Comparison of ENCODE assay signal across 11 cellular contexts in genomic region chr10:60446855-60447254, GRCh38. TPM values are rescaled to one million over a fixed set of nuclear protein-coding genes. Genes with fewer than 3 reads are reported as not detected.
DNase-seq lines count a peak whose midpoint lies in the region; ATAC-seq, FAIRE-seq and TF ChIP-seq lines count a peak whose summit lies in the region.
"Had no signal": no experiment of that assay in that cellular context is flagged by ENCODE, and none has a peak within 500 bp of the region (broad histone marks: within the 10 kb centered on the region; RNA-seq: fewer than 3 reads in every experiment).

No MANE protein-coding gene starts in this region.

- H3K79me2 ChIP-seq in mesendoderm (ENCODE audit: control insufficient read depth, insufficient read depth, low read length) = no peaks in the 10 kb centered on the region

- H4K5ac ChIP-seq in mesendoderm (ENCODE audit: low read length) = no peak overlapping the region

- H3K27ac Mint-ChIP-seq in CD4-positive, alpha-beta T cell = peak overlapping the region; percentile 26
- no peak overlapping the region for H3K27ac Mint-ChIP-seq in progenitor cell of endocrine pancreas
- H3K27ac Mint-ChIP-seq: activated naive CD4-positive, alpha-beta T cell treated with anti-CD3 and anti-CD28 coated beads for 36 hours; nephron progenitor cell had no signal

- H3K4me3 ChIP-seq in mesendoderm (ENCODE audit: low read length) (no peak overlapping the region), kidney (ENCODE audit: low read length in 2 of 2) (no peak overlapping the region)
- H3K4me3 ChIP-seq: esophagus squamous epithelium had no signal

- peaks cover 8% of the 10 kb centered on the region for H3K4me1 ChIP-seq in mesendoderm (ENCODE audit: control insufficient read depth, low read depth, low read length)
- H3K4me1 ChIP-seq in kidney (ENCODE audit: control insufficient read depth in 1 of 2, insufficient read depth in 1 of 2, low read depth in 1 of 2, low read length in 2 of 2) = peaks cover 3 to 21% of the 10 kb centered on the region in 2 donors

- no peak overlapping the region for H2BK120ac ChIP-seq in mesendoderm (ENCODE audit: low read depth, low read length)

- no CpG with 5 or more reads among the region's 3 CpGs for WGBS in mesendoderm (ENCODE audit: extremely low coverage, insufficient coverage, low lambda C conversion rate)

- no peak overlapping the region for H3K4me2 ChIP-seq in mesendoderm (ENCODE audit: low read length)

- peaks cover 23% of the 10 kb centered on the region for H3K4me1 Mint-ChIP-seq in CD4-positive, alpha-beta T cell (ENCODE audit: low read depth)
- H3K4me1 Mint-ChIP-seq in progenitor cell of endocrine pancreas (ENCODE audit: low read depth) = peaks cover 10% of the 10 kb centered on the region

- no peaks in the 10 kb centered on the region for H3K27me3 ChIP-seq in CD4-positive, alpha-beta T cell (ENCODE audit: control insufficient read depth, insufficient read depth, low read length)
- H3K27me3 ChIP-seq in mesendoderm (ENCODE audit: insufficient read depth, low read length, poor library complexity) = no peaks in the 10 kb centered on the region
- H3K27me3 ChIP-seq: esophagus squamous epithelium had no signal

- POLR2A ChIA-PET in CD4-positive, alpha-beta T cell (lab: Charles Lee) = no interaction called here

- no peaks in the 10 kb centered on the region for H3K36me3 ChIP-seq in mesendoderm (ENCODE audit: control insufficient read depth, insufficient read depth, low read length)
- no peaks in the 10 kb centered on the region for H3K36me3 ChIP-seq in kidney (ENCODE audit: control insufficient read depth in 1 of 2, insufficient read depth in 2 of 2, low read length in 2 of 2)
- H3K36me3 ChIP-seq: esophagus squamous epithelium had no signal

- CTCF ChIA-PET in CD4-positive, alpha-beta T cell (lab: Charles Lee) = no interaction called here

- peak; percentile 72 for ATAC-seq in CD4-positive, alpha-beta T cell (ENCODE audit: poor library complexity)

- H2BK15ac ChIP-seq in mesendoderm (replicated peaks; ENCODE audit: low read depth) = no peak overlapping the region

- no peaks in the 10 kb centered on the region for H3K27me3 Mint-ChIP-seq in CD4-positive, alpha-beta T cell
- H3K27me3 Mint-ChIP-seq in progenitor cell of endocrine pancreas = no peaks in the 10 kb centered on the region

- H3K27ac ChIP-seq in CD4-positive, alpha-beta T cell (ENCODE audit: low read depth, low read length) = no peak overlapping the region
- H3K27ac ChIP-seq in mesendoderm (ENCODE audit: low read depth, low read length) (no peak overlapping the region), kidney (ENCODE audit: low read depth in 2 of 2, low read length in 2 of 2) (peak overlapping the region in 1 of 2 donors; percentile 15)

- H3K4ac ChIP-seq in mesendoderm (ENCODE audit: low read depth, low read length) = no peak overlapping the region

- DNase-seq in CD4-positive, alpha-beta T cell = no peak
- DNase-seq in astrocyte of the hippocampus (ENCODE audit: low read depth, low spot score) = peak; percentile 30
- DNase-seq in mesendoderm = peak; percentile 75
- no peak for DNase-seq in HK-2 (ENCODE audit: unreplicated experiment)
- no peak for DNase-seq in stimulated activated CD4-positive, alpha-beta T cell treated with anti-CD3 and anti-CD28 coated beads, Interleukin-2, amount 100 ng/mL, for 48 hours
- no peak for DNase-seq in progenitor cell of endocrine pancreas (ENCODE audit: low spot score, unreplicated experiment)
- DNase-seq in kidney = no peak
- DNase-seq: activated naive CD4-positive, alpha-beta T cell treated with anti-CD3 and anti-CD28 coated beads for 36 hours; esophagus squamous epithelium; nephron progenitor cell had no signal

- no peaks in the 10 kb centered on the region for H3K9me3 Mint-ChIP-seq in CD4-positive, alpha-beta T cell
- no peaks in the 10 kb centered on the region for H3K9me3 Mint-ChIP-seq in progenitor cell of endocrine pancreas (ENCODE audit: low read depth)
- H3K9me3 Mint-ChIP-seq: activated naive CD4-positive, alpha-beta T cell treated with anti-CD3 and anti-CD28 coated beads for 36 hours; nephron progenitor cell had no signal

- FAIRE-seq in kidney (lab: Jason Lieb, UNC) = no peak

- H2AK5ac ChIP-seq in mesendoderm (ENCODE audit: low read length) = no peak overlapping the region

- peaks cover 6% of the 10 kb centered on the region for H3K36me3 Mint-ChIP-seq in CD4-positive, alpha-beta T cell (ENCODE audit: low read depth)
- no peaks in the 10 kb centered on the region for H3K36me3 Mint-ChIP-seq in progenitor cell of endocrine pancreas (ENCODE audit: insufficient read depth)

- H3K56ac ChIP-seq in mesendoderm (ENCODE audit: low read length) = no peak overlapping the region

- no peak for TF ChIP-seq CTCF in CD4-positive, alpha-beta T cell (IDR thresholded peaks at IDR 0.05)
- TF ChIP-seq CTCF in progenitor cell of endocrine pancreas (IDR thresholded peaks at IDR 0.05; ENCODE audit: unreplicated experiment) = no peak
- TF ChIP-seq CTCF in kidney (IDR thresholded peaks at IDR 0.05; ENCODE audit: borderline replicate concordance, extremely low read depth, insufficient read depth) = no peak

- H4K8ac ChIP-seq in mesendoderm (ENCODE audit: low read depth, low read length) = no peak overlapping the region

- H2BK5ac ChIP-seq in mesendoderm (ENCODE audit: low read length) = no peak overlapping the region

- TF ChIP-seq RAD21 in Ishikawa (IDR thresholded peaks at IDR 0.05; ENCODE audit: low read depth) = peak; percentile 9; the same call in 1 of the 2 replicates

- intact Hi-C loops in CD4-positive, alpha-beta T cell (cut with DNase I, micrococcal nuclease) = loop anchor here (5.0 to 10.0 kb wide), 4 partner anchors 198 to 518 kb away; no protein-coding TSS in a partner anchor
- intact Hi-C loops in kidney (cut with DNase I) = loop anchor here (5.0 kb wide), 1 partner anchor 200 kb away; no protein-coding TSS in a partner anchor

- no peaks in the 10 kb centered on the region for H3K9me3 ChIP-seq in CD4-positive, alpha-beta T cell (ENCODE audit: control insufficient read depth, low read length)
- no peaks in the 10 kb centered on the region for H3K9me3 ChIP-seq in kidney (ENCODE audit: control insufficient read depth in 1 of 2, low read length in 2 of 2)
- H3K9me3 ChIP-seq: esophagus squamous epithelium had no signal

- no peak overlapping the region for H3K9ac ChIP-seq in mesendoderm (ENCODE audit: low read length)
- no peak overlapping the region for H3K9ac ChIP-seq in kidney (ENCODE audit: low read length in 2 of 2)

- H3K23ac ChIP-seq in mesendoderm (ENCODE audit: low read length) = no peak overlapping the region

- TF ChIP-seq EP300 in Ishikawa (IDR thresholded peaks at IDR 0.05; ENCODE audit: borderline replicate concordance) = peak; percentile 61; the same call in 1 of the 2 replicates

- no peak overlapping the region for H3K4me3 Mint-ChIP-seq in CD4-positive, alpha-beta T cell
- H3K4me3 Mint-ChIP-seq in progenitor cell of endocrine pancreas (ENCODE audit: low read depth) = no peak overlapping the region
- H3K4me3 Mint-ChIP-seq: activated naive CD4-positive, alpha-beta T cell treated with anti-CD3 and anti-CD28 coated beads for 36 hours; nephron progenitor cell had no signal

- no peaks in the 10 kb centered on the region for H3K79me1 ChIP-seq in mesendoderm (ENCODE audit: low read length)

- no peak overlapping the region for H3K18ac ChIP-seq in mesendoderm (ENCODE audit: low read length)

TF ChIP-seq in Ishikawa, 13 proteins besides CTCF, POLR2A, EP300 and RAD21 (continues in another document):
- TF ChIP-seq FOXM1 (IDR thresholded peaks at IDR 0.05; ENCODE audit: borderline replicate concordance, low read depth) (peak; percentile 47; the same call in 1 of the 2 replicates), USF1 (IDR thresholded peaks at IDR 0.05) (no peak), YY1 (IDR thresholded peaks at IDR 0.05; ENCODE audit: low read depth) (0 out of 2 replicates have a peak, but pooled peaks have one; percentile 24), TEAD4 (IDR thresholded peaks at IDR 0.05) (peak; percentile 91), EGR1 (IDR thresholded peaks at IDR 0.05) (no peak), NFIC (IDR thresholded peaks at IDR 0.05) (peak; percentile 84), TCF12 (IDR thresholded peaks at IDR 0.05; ENCODE audit: low read depth) (peak; percentile 78), CEBPB (IDR thresholded peaks at IDR 0.05) (no peak), MAX (IDR thresholded peaks at IDR 0.05) (peak; percentile 47; the same call in 1 of the 2 replicates), TAF1 (IDR thresholded peaks at IDR 0.05; ENCODE audit: low read depth) (no peak), ZBTB7A (IDR thresholded peaks at IDR 0.05; ENCODE audit: low read depth) (no peak)

RNA-seq across cellular contexts. Expression of gene ANK3, which starts 57.2 kb away (rescaled TPM):
- 10 to 100 TPM; 60.5 to 61.9 TPM for total RNA-seq in CD4-positive, alpha-beta T cell
- polyA plus RNA-seq in mesendoderm (2013, experiment 1 of 2) = 41.0 TPM
- polyA plus RNA-seq in mesendoderm (2013, experiment 2 of 2) = 39.0 TPM
- total RNA-seq in progenitor cell of endocrine pancreas = 87.6 and 90.1 TPM in 2 replicates
- total RNA-seq in kidney = 214 TPM
- polyA plus RNA-seq in kidney (ENCODE audit: insufficient read depth, low read depth, low replicate concordance) = 38.2 TPM

Comparison
In these comparisons a context has a peak if more than half of its experiments do, and no peak if none do; other contexts are left out.
1. DNase-seq: peak in astrocyte of the hippocampus (single experiment) and mesendoderm (single experiment); none in CD4-positive, alpha-beta T cell (0 of 10), HK-2 (single experiment), stimulated activated CD4-positive, alpha-beta T cell treated with anti-CD3 and anti-CD28 coated beads, Interleukin-2, amount 100 ng/mL, for 48 hours (0 of 2), progenitor cell of endocrine pancreas (single experiment) and kidney (single experiment).